11 cellular contexts compared by ENCODE assay signal in the genomic region with DNA sequence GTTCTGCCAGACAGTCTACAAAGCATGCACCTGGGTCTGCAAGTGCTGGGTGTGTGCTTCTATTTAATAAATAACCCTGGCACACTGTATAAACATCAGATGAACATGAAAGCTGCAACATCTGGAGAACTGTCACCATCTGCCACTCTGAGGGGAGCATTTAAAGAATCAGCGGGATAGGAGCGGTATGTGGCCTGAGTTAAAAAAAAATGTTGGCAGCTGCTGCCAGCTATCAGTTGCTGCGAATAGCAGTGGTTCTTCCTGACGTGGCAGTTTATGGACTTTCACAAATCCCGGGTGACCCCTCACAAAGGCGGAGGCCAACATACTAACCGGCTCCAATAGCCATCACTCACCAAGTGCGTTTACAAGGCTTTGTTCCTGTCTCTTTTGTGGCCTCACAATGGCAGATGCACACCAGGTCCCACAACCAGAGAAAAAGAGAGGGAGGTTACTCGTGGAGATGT.
DNase-seq lines count a peak whose midpoint lies in the region; ATAC-seq and TF ChIP-seq lines count a peak whose summit lies in the region.
"Had no signal": no experiment of that assay in that cellular context is flagged by ENCODE, and none has a peak within 500 bp of the region (broad histone marks: within the 10 kb centered on the region; RNA-seq: fewer than 3 reads in every experiment).

No MANE protein-coding gene starts in this region.

- no peaks in the 10 kb centered on the region for H3K4me1 ChIP-seq in tibial artery

- H3K4me3 ChIP-seq in HFF-Myc (replicated peaks; ENCODE audit: low read depth, low read length) (no peak overlapping the region), fibroblast of villous mesenchyme (ENCODE audit: low read depth, low read length) (no peak overlapping the region), skeletal muscle cell (ENCODE audit: low read depth, low read length) (no peak overlapping the region), tibial artery (no peak overlapping the region)

- intact Hi-C loops in tibial artery (cut with DNase I; ENCODE audit: low total_unique reads) = no loop called here

- ATAC-seq in GM21360 (IDR thresholded peaks at IDR 0.05; ENCODE audit: unreplicated experiment) (no peak), HG03469 (IDR thresholded peaks at IDR 0.05; ENCODE audit: unreplicated experiment) (no peak)
- ATAC-seq: stimulated activated naive CD8-positive, alpha-beta T cell treated with anti-CD3 and anti-CD28 coated beads, Interleukin-15, Interleukin-2, amounts not matched to agents 100 U/mL and 50 U/mL, for 24 hours had no signal

- H3K27me3 ChIP-seq in tibial artery = no peaks in the 10 kb centered on the region
- H3K27me3 ChIP-seq: brain microvascular endothelial cell had no signal

- DNase-seq in HFF-Myc (ENCODE audit: extremely low read depth, low read depth) (peak; percentile 48), NCI-H510A treated with DMSO at 0.1 percent for 48 hours (lab: John Stamatoyannopoulos, UW) (peak; percentile 91), fibroblast of villous mesenchyme (ENCODE audit: low read depth) (peak; percentile 87), skeletal muscle cell (ENCODE audit: low read depth) (peak; percentile 63), tibial artery (no peak)
- no peak for DNase-seq in effector CD8-positive, alpha-beta T cell (lab: John Stamatoyannopoulos, UW)
- DNase-seq: activated CD4-positive, alpha-beta memory T cell treated with anti-CD3 and anti-CD28 coated beads, Interleukin-2, amount 10 ng/mL, durations not matched to agents 7 days and 5 days; brain microvascular endothelial cell; stimulated activated naive CD8-positive, alpha-beta T cell treated with anti-CD3 and anti-CD28 coated beads, Interleukin-15, Interleukin-2, amounts not matched to agents 100 U/mL and 50 U/mL, for 24 hours had no signal

- H3K36me3 ChIP-seq in tibial artery = no peaks in the 10 kb centered on the region
- H3K36me3 ChIP-seq: brain microvascular endothelial cell had no signal

- H3K9me3 ChIP-seq in tibial artery = no peaks in the 10 kb centered on the region

- no peak overlapping the region for H3K27ac ChIP-seq in tibial artery
- H3K27ac ChIP-seq: brain microvascular endothelial cell had no signal

- TF ChIP-seq CTCF in HFF-Myc (IDR thresholded peaks at IDR 0.05; ENCODE audit: low read depth, low read length, missing control alignments) (no peak), fibroblast of villous mesenchyme (IDR thresholded peaks at IDR 0.05; ENCODE audit: insufficient read depth, low read depth, low read length) (no peak), tibial artery (IDR thresholded peaks at IDR 0.05) (no peak)

Comparison
In these comparisons a context has a peak if more than half of its experiments do, and no peak if none do; other contexts are left out.
1. DNase-seq: peak in HFF-Myc (single experiment), NCI-H510A treated with DMSO at 0.1 percent for 48 hours (single experiment), fibroblast of villous mesenchyme (single experiment) and skeletal muscle cell (single experiment); none in tibial artery (0 of 2) and effector CD8-positive, alpha-beta T cell (single experiment).